Comparison of ENCODE assay signal across 21 cellular contexts in genomic region chr11:125235006-125235405, GRCh38.
"Had no signal": no experiment of that assay in that cellular context is flagged by ENCODE, and none has a peak within 500 bp of the region (broad histone marks: within the 10 kb centered on the region; RNA-seq: fewer than 3 reads in every experiment).

No MANE protein-coding gene starts in this region.

- H3K4me1 Mint-ChIP-seq: activated naive CD4-positive, alpha-beta T cell treated with anti-CD3 and anti-CD28 coated beads, Interleukin-2, amount 50 U/mL, for 24 hours; immature natural killer cell; naive thymus-derived CD8-positive, alpha-beta T cell; T-cell had no signal

- ATAC-seq: naive thymus-derived CD8-positive, alpha-beta T cell; stimulated activated naive CD8-positive, alpha-beta T cell treated with anti-CD3 and anti-CD28 coated beads, Interleukin-15, Interleukin-2, amounts not matched to agents 100 U/mL and 50 U/mL, for 24 hours; T-cell had no signal

- DNase-seq: activated CD4-positive, alpha-beta T cell treated with anti-CD3 and anti-CD28 coated beads, Interleukin-2, amount 50 U/mL, for 1 hour; activated CD8-positive, alpha-beta memory T cell treated with anti-CD3 and anti-CD28 coated beads for 24 hours; activated CD8-positive, alpha-beta memory T cell treated with anti-CD3 and anti-CD28 coated beads, Interleukin-2, amount 50 U/mL, for 48 hours; activated effector memory CD4-positive, alpha-beta T cell treated with Interleukin-2 at 50 U/mL for 16 hours; activated T-cell treated with anti-CD3 and anti-CD28 coated beads, Interleukin-2, amount 50 U/mL, for 48 hours; cerebellar nuclear complex; effector CD8-positive, alpha-beta T cell; esophagus squamous epithelium; immature natural killer cell; kidney glomerular epithelial cell; mesenchymal stem cell; naive thymus-derived CD8-positive, alpha-beta T cell; occipital lobe; stimulated activated naive CD8-positive, alpha-beta T cell treated with anti-CD3 and anti-CD28 coated beads, Interleukin-15, Interleukin-2, amounts not matched to agents 100 U/mL and 50 U/mL, for 24 hours; substantia nigra; T-cell; T-helper 9 cell; uterus had no signal

- H3K4me1 ChIP-seq: esophagus squamous epithelium, right atrium auricular region, tibial artery, uterus had no signal

- H3K4me3 Mint-ChIP-seq: activated naive CD4-positive, alpha-beta T cell treated with anti-CD3 and anti-CD28 coated beads, Interleukin-2, amount 50 U/mL, for 24 hours; immature natural killer cell; T-cell had no signal

- H3K9me3 Mint-ChIP-seq: activated naive CD4-positive, alpha-beta T cell treated with anti-CD3 and anti-CD28 coated beads, Interleukin-2, amount 50 U/mL, for 24 hours; naive thymus-derived CD8-positive, alpha-beta T cell; T-cell had no signal

- H3K27me3 ChIP-seq: esophagus squamous epithelium, right atrium auricular region, tibial artery, uterus had no signal

- H3K27ac Mint-ChIP-seq: activated naive CD4-positive, alpha-beta T cell treated with anti-CD3 and anti-CD28 coated beads, Interleukin-2, amount 50 U/mL, for 24 hours; immature natural killer cell; naive thymus-derived CD8-positive, alpha-beta T cell; T-cell had no signal

- H3K36me3 ChIP-seq: esophagus squamous epithelium, right atrium auricular region, tibial artery, uterus had no signal

- H3K36me3 Mint-ChIP-seq: activated naive CD4-positive, alpha-beta T cell treated with anti-CD3 and anti-CD28 coated beads, Interleukin-2, amount 50 U/mL, for 24 hours; immature natural killer cell; naive thymus-derived CD8-positive, alpha-beta T cell; T-cell had no signal

- H3K27ac ChIP-seq: esophagus squamous epithelium, right atrium auricular region, tibial artery, uterus had no signal

- H3K4me3 ChIP-seq: esophagus squamous epithelium, right atrium auricular region, tibial artery, uterus had no signal

- H3K9me3 ChIP-seq: uterus had no signal
